1 cellular context compared by ENCODE assay signal in genomic region chr22:29820941-29821789, GRCh38.
TF ChIP-seq lines count a peak whose summit lies in the region.

No MANE protein-coding gene starts in this region.

TF ChIP-seq in HepG2, 621 proteins besides CTCF, POLR2A, EP300 and RAD21 (continued from another document):
- TF ChIP-seq USF2 (IDR thresholded peaks at IDR 0.05; ENCODE audit: low read depth, low read length): no peak
- no peak for TF ChIP-seq USF2 (CRISPR knock-in tag; IDR thresholded peaks at IDR 0.05; ENCODE audit: borderline replicate concordance)
- peak; percentile 42 for TF ChIP-seq GATAD2A (CRISPR knock-in tag; IDR thresholded peaks at IDR 0.05)
- TF ChIP-seq DNMT3B (CRISPR knock-in tag; conservative IDR thresholded peaks at IDR 0.05): no peak
- no peak for TF ChIP-seq MLLT10 (CRISPR knock-in tag; IDR thresholded peaks at IDR 0.05)
- TF ChIP-seq ZFAT (CRISPR knock-in tag; conservative IDR thresholded peaks at IDR 0.05): no peak
- TF ChIP-seq FOXK2 (IDR thresholded peaks at IDR 0.05): no peak
- TF ChIP-seq ZNF572 (CRISPR knock-in tag; IDR thresholded peaks at IDR 0.05): no peak
- peak; percentile 28; the same call in 1 of the 3 replicates for TF ChIP-seq MXI1 (IDR thresholded peaks at IDR 0.05; ENCODE audit: borderline replicate concordance, low read depth, low read length)
- no peak for TF ChIP-seq HNRNPLL (IDR thresholded peaks at IDR 0.05; ENCODE audit: low read depth, low read length, poor library complexity, severe bottlenecking)
- no peak for TF ChIP-seq ZNF772 (CRISPR knock-in tag; IDR thresholded peaks at IDR 0.05)
- no peak for TF ChIP-seq IRF1 (CRISPR knock-in tag; IDR thresholded peaks at IDR 0.05; ENCODE audit: low read depth)
- TF ChIP-seq ATF2 (CRISPR knock-in tag; IDR thresholded peaks at IDR 0.05): no peak
- no peak for TF ChIP-seq REPIN1 (CRISPR knock-in tag; IDR thresholded peaks at IDR 0.05; ENCODE audit: borderline replicate concordance, low read depth)
- no peak for TF ChIP-seq FOXO1 (CRISPR knock-in tag; IDR thresholded peaks at IDR 0.05)
